ENCODE assay signal across 14 cellular contexts in genomic region chr17:50913120-50913519, GRCh38.
"Had no signal": no experiment of that assay in that cellular context is flagged by ENCODE, and none has a peak within 500 bp of the region (broad histone marks: within the 10 kb centered on the region; RNA-seq: fewer than 3 reads in every experiment).

No MANE protein-coding gene starts in this region.

- H3K4me3 Mint-ChIP-seq: activated T-cell treated with anti-CD3 and anti-CD28 coated beads, Interleukin-2, amount 50 U/mL, for 4 hours; brain; endodermal cell had no signal

- H3K9me3 Mint-ChIP-seq: activated T-cell treated with anti-CD3 and anti-CD28 coated beads, Interleukin-2, amount 50 U/mL, for 4 hours; endodermal cell had no signal

- H3K27ac Mint-ChIP-seq: endodermal cell had no signal

- H2AFZ ChIP-seq: hepatocyte had no signal

- H3K9me3 ChIP-seq: right atrium auricular region, tibial nerve had no signal

- ATAC-seq: activated T-cell treated with anti-CD3 and anti-CD28 coated beads, Interleukin-2, amount 50 U/mL, for 4 hours had no signal

- H3K4me3 ChIP-seq: hepatocyte, right atrium auricular region, SK-N-MC, skin epidermis, tibial nerve had no signal

- DNase-seq: activated CD4-positive, alpha-beta T cell treated with anti-CD3 and anti-CD28 coated beads for 4 hours; activated gamma-delta T cell treated with Interleukin-2 at 50 U/mL for 16 hours; activated T-cell treated with anti-CD3 and anti-CD28 coated beads, Interleukin-2, amount 50 U/mL, for 4 hours; amniotic stem cell; dermis blood vessel endothelial cell; endodermal cell; erythroblast; stimulated activated CD4-positive, alpha-beta T cell treated with anti-CD3 and anti-CD28 coated beads, Interleukin-4, amount 100 ng/mL, for 4 hours had no signal

- H3K36me3 ChIP-seq: right atrium auricular region, tibial nerve had no signal

- H3K36me3 Mint-ChIP-seq: brain had no signal

- H3K27ac ChIP-seq: hepatocyte, right atrium auricular region, SK-N-MC, skin epidermis, tibial nerve had no signal

- H3K4me2 ChIP-seq: hepatocyte had no signal

- H3K27me3 ChIP-seq: hepatocyte, right atrium auricular region, tibial nerve had no signal
